Comparison of ENCODE assay signal across 18 cellular contexts in genomic region chr6:131001945-131002661, GRCh38.
DNase-seq lines count a peak whose midpoint lies in the region; ATAC-seq and TF ChIP-seq lines count a peak whose summit lies in the region.
"Had no signal": no experiment of that assay in that cellular context is flagged by ENCODE, and none has a peak within 500 bp of the region (broad histone marks: within the 10 kb centered on the region; RNA-seq: fewer than 3 reads in every experiment).

No MANE protein-coding gene starts in this region.

- no peaks in the 10 kb centered on the region for H3K36me3 ChIP-seq in psoas muscle (ENCODE audit: insufficient read depth in 1 of 2, low read depth in 1 of 2)
- H3K36me3 ChIP-seq: MG63, ovary had no signal

- no peak for TF ChIP-seq CTCF in Calu3 (IDR thresholded peaks at IDR 0.05; ENCODE audit: unreplicated experiment)
- TF ChIP-seq CTCF in WTC11 (IDR thresholded peaks at IDR 0.05), result no peak
- no peak for TF ChIP-seq CTCF in fibroblast of pulmonary artery (IDR thresholded peaks at IDR 0.05; ENCODE audit: low read length, missing control alignments)
- TF ChIP-seq CTCF in psoas muscle (IDR thresholded peaks at IDR 0.05), result no peak

- peaks cover 64% of the 10 kb centered on the region for H3K4me1 Mint-ChIP-seq in Calu3 (ENCODE audit: low read depth, unreplicated experiment)
- H3K4me1 Mint-ChIP-seq in WTC11, result peaks cover 78% of the 10 kb centered on the region

- CTCF ChIA-PET in Calu3 (lab: Charles Lee), result interaction anchor here (1.3 kb wide), 1 partner anchor 11 kb away, joined by 4 read pairs; no protein-coding TSS in a partner anchor
- CTCF ChIA-PET in WTC11 (lab: Charles Lee), result no interaction called here

- no peak for ATAC-seq in WTC11
- no peak for ATAC-seq in psoas muscle
- no peak for ATAC-seq in HG03139 (IDR thresholded peaks at IDR 0.05; ENCODE audit: unreplicated experiment)

- POLR2A ChIA-PET in WTC11 (lab: Charles Lee), result no interaction called here

- WGBS in psoas muscle, 3 donors, result 47 to 51% (median 47%) methylated on average over 8 of the region's 8 CpGs

- peaks cover 0 to 2% (median 0%) of the 10 kb centered on the region in 3 donors for H3K27me3 ChIP-seq in psoas muscle (ENCODE audit: insufficient read depth in 3 of 3, low read length in 2 of 3)
- H3K27me3 ChIP-seq: MG63, ovary had no signal

- intact Hi-C loops in Calu3 (cut with micrococcal nuclease; ENCODE audit: unreplicated experiment), result no loop called here
- intact Hi-C loops in psoas muscle (cut with DNase I), result no loop called here

- peak overlapping the region; percentile 7 for H3K27ac Mint-ChIP-seq in Calu3 (ENCODE audit: unreplicated experiment)
- H3K27ac Mint-ChIP-seq in WTC11, result peak overlapping the region; percentile 21; the same call in 1 of the 2 replicates
- H3K27ac Mint-ChIP-seq: activated B cell treated with CpG ODN at 0.5 μM for 24 hours; dendritic cell treated with granulocyte-macrophage colony-stimulating factor and Interleukin-4, amounts not matched to agents 40 ng/mL and 50 ng/mL, for 4 days had no signal

- H3K27me3 Mint-ChIP-seq in Calu3 (ENCODE audit: unreplicated experiment) (no peaks in the 10 kb centered on the region), WTC11 (ENCODE audit: low read depth) (no peaks in the 10 kb centered on the region)
- H3K27me3 Mint-ChIP-seq: activated B cell treated with CpG ODN at 0.5 μM for 24 hours; dendritic cell treated with granulocyte-macrophage colony-stimulating factor and Interleukin-4, amounts not matched to agents 40 ng/mL and 50 ng/mL, for 4 days had no signal

- H3K27ac ChIP-seq in psoas muscle, result no peak overlapping the region
- H3K27ac ChIP-seq: GM23248 had no signal

- H3K9me3 Mint-ChIP-seq in Calu3 (ENCODE audit: low read depth, unreplicated experiment) (peaks cover 6% of the 10 kb centered on the region), WTC11 (peaks cover 7% of the 10 kb centered on the region)

- BruUV-seq in Calu3 (replicated peaks; lab: Mats Ljungman, UMichigan), result no TSS peak

- no peak overlapping the region for H3K4me3 Mint-ChIP-seq in Calu3 (ENCODE audit: low read depth, unreplicated experiment)
- no peak overlapping the region for H3K4me3 Mint-ChIP-seq in WTC11
- H3K4me3 Mint-ChIP-seq: activated B cell treated with CpG ODN at 0.5 μM for 24 hours; dendritic cell treated with granulocyte-macrophage colony-stimulating factor and Interleukin-4, amounts not matched to agents 40 ng/mL and 50 ng/mL, for 4 days had no signal

- H3K4me3 ChIP-seq in fibroblast of pulmonary artery (replicated peaks; ENCODE audit: low read depth, low read length) (no peak overlapping the region), psoas muscle (peak overlapping the region; percentile 45)
- H3K4me3 ChIP-seq: GM23248, MG63, ovary had no signal

- no peaks in the 10 kb centered on the region for H3K9me3 ChIP-seq in psoas muscle
- H3K9me3 ChIP-seq: ovary had no signal

- peaks cover 11% of the 10 kb centered on the region for H3K4me1 ChIP-seq in psoas muscle

- H3K36me3 Mint-ChIP-seq in Calu3 (ENCODE audit: insufficient read depth, unreplicated experiment), result peaks cover 7% of the 10 kb centered on the region
- peaks cover 7% of the 10 kb centered on the region for H3K36me3 Mint-ChIP-seq in WTC11

- DNase-seq in Calu3 (no peak), WTC11 (ENCODE audit: low spot score) (no peak), fibroblast of pulmonary artery (ENCODE audit: low read depth) (peak; percentile 39), psoas muscle (no peak), NCI-H2227 (lab: John Stamatoyannopoulos, UW; ENCODE audit: unreplicated experiment) (no peak), NCI-H526 (lab: John Stamatoyannopoulos, UW) (no peak)
- DNase-seq in activated CD4-positive, CD25-positive, alpha-beta regulatory T cell (lab: John Stamatoyannopoulos, UW), result no peak
- DNase-seq: activated B cell treated with CpG ODN at 0.5 μM for 24 hours; activated CD8-positive, alpha-beta memory T cell treated with anti-CD3 and anti-CD28 coated beads for 24 hours; GM23248; kidney; MG63; NCI-H1694; NCI-H345; ovary; stimulated activated naive CD4-positive, alpha-beta T cell had no signal

TF ChIP-seq in WTC11, 78 proteins besides CTCF, POLR2A, EP300 and RAD21:
- TF ChIP-seq SMAD3 (CRISPR knock-in tag; IDR thresholded peaks at IDR 0.05; ENCODE audit: borderline replicate concordance) (no peak), NFE2L1 (CRISPR knock-in tag; IDR thresholded peaks at IDR 0.05) (no peak), SOX15 (CRISPR knock-in tag; IDR thresholded peaks at IDR 0.05) (no peak), GABPB1 (CRISPR knock-in tag; IDR thresholded peaks at IDR 0.05) (no peak), ERG (CRISPR knock-in tag; IDR thresholded peaks at IDR 0.05) (no peak), ZNF317 (CRISPR knock-in tag; IDR thresholded peaks at IDR 0.05; ENCODE audit: borderline replicate concordance, low read depth) (no peak), MXD4 (CRISPR knock-in tag; IDR thresholded peaks at IDR 0.05; ENCODE audit: borderline replicate concordance) (no peak), ELF4 (CRISPR knock-in tag; IDR thresholded peaks at IDR 0.05; ENCODE audit: low read depth) (no peak), GTF2I (CRISPR knock-in tag; conservative IDR thresholded peaks at IDR 0.05) (no peak)
TF ChIP-seq in WTC11: peak in this region for 0.
